ENCODE assay signal across 8 cellular contexts in genomic region chr1:228102791-228103620, GRCh38. TPM values are rescaled to one million over a fixed set of nuclear protein-coding genes. Genes with fewer than 3 reads are reported as not detected.
DNase-seq lines count a peak whose midpoint lies in the region; ATAC-seq and TF ChIP-seq lines count a peak whose summit lies in the region.

Gene C1orf35 (minus strand): TSS chr1:228103325. CDS start chr1:228103227, 98 bp downstream.

- peak within 1 kb of the TSS; percentile 88 for H3K27ac ChIP-seq in temporal lobe (ENCODE audit: low read depth, low read length)

- peak; percentile 98 for DNase-seq in GM10248 (ENCODE audit: extremely low spot score)
- DNase-seq in NCI-H1092 treated with DMSO at 0.1 percent for 48 hours (lab: John Stamatoyannopoulos, UW): peak; percentile 96
- DNase-seq in activated naive CD4-positive, alpha-beta T cell treated with anti-CD3 and anti-CD28 coated beads, Interleukin-2, amount 50 U/mL, for 16 hours: peak; percentile 96
- DNase-seq in globus pallidus (ENCODE audit: low spot score): peak; percentile 83
- peak; percentile 76 for DNase-seq in occipital lobe (lab: John Stamatoyannopoulos, UW)

- ATAC-seq in HG02623 (IDR thresholded peaks at IDR 0.05; ENCODE audit: unreplicated experiment): peak; percentile 70
- ATAC-seq in SK-N-SH treated with all-trans-retinoic acid at 6 μM for 48 hours: peak; percentile 86

- no peak for TF ChIP-seq CTCF in GM10248 (IDR thresholded peaks at IDR 0.05; ENCODE audit: control extremely low read depth, extremely low read depth, low read depth, missing control alignments)

- CTCF ChIA-PET in GM10248 (lab: Yijun Ruan, JAX): no interaction called here

- POLR2A ChIA-PET in GM10248 (lab: Yijun Ruan, JAX): interaction anchor here (1.0 kb wide), 1 partner anchor 8 kb away, joined by 3 read pairs; no protein-coding TSS in a partner anchor

TF ChIP-seq in SK-N-SH treated with all-trans-retinoic acid at 6 μM for 48 hours, 23 proteins besides CTCF, POLR2A, EP300 and RAD21:
- no peak for TF ChIP-seq ZFP30 (CRISPR knock-in tag; IDR thresholded peaks at IDR 0.05)
- no peak for TF ChIP-seq BACH2 (CRISPR knock-in tag; IDR thresholded peaks at IDR 0.05; ENCODE audit: borderline replicate concordance)
- no peak for TF ChIP-seq ZNF565 (CRISPR knock-in tag; conservative IDR thresholded peaks at IDR 0.05; ENCODE audit: low read depth)
- TF ChIP-seq, protein P1, sequence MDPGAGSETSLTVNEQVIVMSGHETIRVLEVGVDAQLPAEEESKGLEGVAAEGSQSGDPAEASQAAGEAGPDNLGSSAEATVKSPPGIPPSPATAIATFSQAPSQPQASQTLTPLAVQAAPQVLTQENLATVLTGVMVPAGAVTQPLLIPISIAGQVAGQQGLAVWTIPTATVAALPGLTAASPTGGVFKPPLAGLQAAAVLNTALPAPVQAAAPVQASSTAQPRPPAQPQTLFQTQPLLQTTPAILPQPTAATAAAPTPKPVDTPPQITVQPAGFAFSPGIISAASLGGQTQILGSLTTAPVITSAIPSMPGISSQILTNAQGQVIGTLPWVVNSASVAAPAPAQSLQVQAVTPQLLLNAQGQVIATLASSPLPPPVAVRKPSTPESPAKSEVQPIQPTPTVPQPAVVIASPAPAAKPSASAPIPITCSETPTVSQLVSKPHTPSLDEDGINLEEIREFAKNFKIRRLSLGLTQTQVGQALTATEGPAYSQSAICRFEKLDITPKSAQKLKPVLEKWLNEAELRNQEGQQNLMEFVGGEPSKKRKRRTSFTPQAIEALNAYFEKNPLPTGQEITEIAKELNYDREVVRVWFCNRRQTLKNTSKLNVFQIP (CRISPR knock-in tag; IDR thresholded peaks at IDR 0.05; ENCODE audit: borderline replicate concordance, low read depth): no peak
- no peak for TF ChIP-seq ZNF70 (CRISPR knock-in tag; IDR thresholded peaks at IDR 0.05)
- no peak for TF ChIP-seq TOX (CRISPR knock-in tag; IDR thresholded peaks at IDR 0.05; ENCODE audit: borderline replicate concordance)
- no peak for TF ChIP-seq ZNF8 (CRISPR knock-in tag; IDR thresholded peaks at IDR 0.05)
- TF ChIP-seq, protein P2, sequence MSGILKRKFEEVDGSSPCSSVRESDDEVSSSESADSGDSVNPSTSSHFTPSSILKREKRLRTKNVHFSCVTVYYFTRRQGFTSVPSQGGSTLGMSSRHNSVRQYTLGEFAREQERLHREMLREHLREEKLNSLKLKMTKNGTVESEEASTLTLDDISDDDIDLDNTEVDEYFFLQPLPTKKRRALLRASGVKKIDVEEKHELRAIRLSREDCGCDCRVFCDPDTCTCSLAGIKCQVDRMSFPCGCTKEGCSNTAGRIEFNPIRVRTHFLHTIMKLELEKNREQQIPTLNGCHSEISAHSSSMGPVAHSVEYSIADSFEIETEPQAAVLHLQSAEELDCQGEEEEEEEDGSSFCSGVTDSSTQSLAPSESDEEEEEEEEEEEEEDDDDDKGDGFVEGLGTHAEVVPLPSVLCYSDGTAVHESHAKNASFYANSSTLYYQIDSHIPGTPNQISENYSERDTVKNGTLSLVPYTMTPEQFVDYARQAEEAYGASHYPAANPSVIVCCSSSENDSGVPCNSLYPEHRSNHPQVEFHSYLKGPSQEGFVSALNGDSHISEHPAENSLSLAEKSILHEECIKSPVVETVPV (CRISPR knock-in tag; IDR thresholded peaks at IDR 0.05): no peak
- TF ChIP-seq SNAI2 (CRISPR knock-in tag; IDR thresholded peaks at IDR 0.05): no peak

RNA-seq across cellular contexts. Expression of gene C1orf35, which starts in this region (rescaled TPM):
- total RNA-seq in occipital lobe: 4.1 TPM
- 5.4 TPM for total RNA-seq in temporal lobe

Comparison
In these comparisons a context has a peak if more than half of its experiments do, and no peak if none do; other contexts are left out.
1. Peak in every context shown above with its lines: DNase-seq, ATAC-seq and H3K27ac ChIP-seq.